Comparison of ENCODE assay signal across 35 cellular contexts in the genomic region with DNA sequence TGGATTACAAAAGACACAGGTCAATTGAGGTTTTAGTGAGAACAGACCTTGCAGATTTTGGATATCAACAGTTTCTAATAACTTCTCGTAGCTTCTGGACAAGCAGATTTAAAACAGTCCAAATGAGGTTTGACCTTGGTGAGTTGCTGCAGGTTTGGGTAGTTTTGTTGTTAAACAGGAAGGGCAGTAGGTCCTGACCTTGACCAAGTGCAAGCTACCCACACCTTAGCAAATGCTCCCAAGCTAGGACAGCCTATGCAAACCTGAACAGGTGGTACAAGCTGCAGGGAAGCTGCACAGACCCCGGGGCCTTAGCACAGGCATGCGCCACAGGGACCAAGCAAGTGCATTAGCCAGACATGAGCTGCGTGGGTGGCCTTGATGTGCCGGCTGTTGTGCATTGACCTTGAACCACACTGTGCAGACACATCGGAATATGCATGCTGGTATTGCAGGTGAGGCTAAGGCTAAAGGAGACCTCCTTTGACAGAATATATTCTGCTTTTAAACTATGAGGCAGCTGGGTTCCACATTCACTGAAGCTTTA.
"Had no signal": no experiment of that assay in that cellular context is flagged by ENCODE, and none has a peak within 500 bp of the region (broad histone marks: within the 10 kb centered on the region; RNA-seq: fewer than 3 reads in every experiment).

No MANE protein-coding gene starts in this region.

- H3K36me3 ChIP-seq: MG63 had no signal

- H3K27ac ChIP-seq: KMS-11 had no signal

- DNase-seq: Karpas-422, Kasumi-1, KG1, MG63, MM.1S, MV-4-11, NCI-H1048, NCI-H1092, NCI-H1092 treated with DMSO at 0.1 percent for 48 hours, NCI-H1105, NCI-H1105 treated with DMSO at 0.1 percent for 48 hours, NCI-H1417, NCI-H1417 treated with DMSO at 0.1 percent for 48 hours, NCI-H1436, NCI-H1436 treated with DMSO at 0.1 percent for 48 hours, NCI-H146, NCI-H1694, NCI-H1694 treated with DMSO at 0.1 percent for 48 hours, NCI-H187, NCI-H187 treated with DMSO at 0.1 percent for 48 hours, NCI-H1930, NCI-H2029, NCI-H2029 treated with DMSO at 0.1 percent for 48 hours, NCI-H2081, NCI-H2081 treated with DMSO at 0.1 percent for 48 hours, NCI-H2107, NCI-H2171, NCI-H2171 treated with DMSO at 0.1 percent for 48 hours, NCI-H2227 treated with DMSO at 0.1 percent for 48 hours, NCI-H226, NCI-H345, NCI-H446, NCI-H446 treated with DMSO at 0.1 percent for 48 hours, NCI-H510A had no signal

- H3K9me3 ChIP-seq: MG63 had no signal

- H3K4me2 ChIP-seq: KMS-11 had no signal

- H3K27me3 ChIP-seq: MG63 had no signal

- H3K9ac ChIP-seq: KMS-11 had no signal

- H3K4me3 ChIP-seq: MG63 had no signal
